ENCODE assay signal across 13 cellular contexts in the genomic region with DNA sequence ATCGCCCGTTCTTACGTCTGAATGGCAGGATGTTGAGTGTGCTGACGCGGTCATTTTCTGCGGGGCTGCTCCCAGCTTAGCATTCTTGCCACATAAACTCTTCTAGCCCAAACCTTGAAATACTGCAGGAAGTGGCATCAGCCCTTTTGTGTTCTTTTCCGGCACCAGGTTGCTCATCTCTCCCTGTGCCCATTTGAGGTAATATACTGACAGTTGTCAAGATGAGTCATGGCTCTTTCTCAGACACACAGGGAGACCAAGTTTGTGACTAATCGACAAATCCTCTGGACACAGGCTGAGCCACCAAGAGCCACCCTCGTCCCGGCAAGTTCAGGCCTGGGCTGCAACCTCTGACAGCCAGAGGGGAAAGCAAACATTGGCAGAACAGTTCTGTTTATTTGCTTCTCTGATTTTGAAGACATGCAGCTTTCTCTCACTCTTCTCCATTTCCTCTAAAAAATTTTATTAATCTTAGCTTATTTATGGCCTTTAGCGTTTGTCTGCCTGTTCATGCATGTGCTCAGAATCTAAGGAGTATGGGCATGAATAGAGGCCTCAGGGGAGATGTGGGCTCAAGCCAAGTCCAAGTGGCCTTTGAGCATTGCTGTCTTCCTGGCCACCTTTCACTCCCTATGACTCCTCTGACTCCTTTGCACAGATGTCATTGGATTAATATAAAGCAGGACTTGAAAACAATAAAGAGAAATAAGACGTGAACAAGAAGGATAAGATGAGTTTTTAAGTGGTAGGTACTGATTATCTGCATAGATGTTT.
DNase-seq lines count a peak whose midpoint lies in the region; ATAC-seq and TF ChIP-seq lines count a peak whose summit lies in the region.
"Had no signal": no experiment of that assay in that cellular context is flagged by ENCODE, and none has a peak within 500 bp of the region (broad histone marks: within the 10 kb centered on the region; RNA-seq: fewer than 3 reads in every experiment).

No MANE protein-coding gene starts in this region.

- TF ChIP-seq POLR2A in right lobe of liver (IDR thresholded peaks at IDR 0.05) (no peak), gastroesophageal sphincter (IDR thresholded peaks at IDR 0.05) (no peak)

- CTCF ChIA-PET in A673 (lab: Charles Lee): no interaction called here
- CTCF ChIA-PET in naive thymus-derived CD4-positive, alpha-beta T cell (lab: Charles Lee): no interaction called here

- H3K4me1 Mint-ChIP-seq in naive thymus-derived CD4-positive, alpha-beta T cell: no peaks in the 10 kb centered on the region
- H3K4me1 Mint-ChIP-seq: naive B cell had no signal

- POLR2A ChIA-PET in A673 (lab: Charles Lee; ENCODE audit: low non-redundant PET): interaction anchor here (0.5 kb wide), 1 partner anchor 327 kb away, joined by 3 read pairs; no protein-coding TSS in a partner anchor
- POLR2A ChIA-PET in naive thymus-derived CD4-positive, alpha-beta T cell (lab: Charles Lee): no interaction called here

- H3K27me3 ChIP-seq in A673 (replicated peaks; ENCODE audit: insufficient read depth, low read depth, low read length, poor library complexity) (no peaks in the 10 kb centered on the region), brain microvascular endothelial cell (replicated peaks) (no peaks in the 10 kb centered on the region), right lobe of liver (peaks cover 0 to 5% of the 10 kb centered on the region in 2 donors), gastroesophageal sphincter (no peaks in the 10 kb centered on the region)
- no peaks in the 10 kb centered on the region for H3K27me3 ChIP-seq in naive thymus-derived CD4-positive, alpha-beta T cell (ENCODE audit: control insufficient read depth in 2 of 2, insufficient read depth in 2 of 2, low read length in 2 of 2)
- H3K27me3 ChIP-seq: BE2C had no signal

- no peaks in the 10 kb centered on the region for H3K4me1 ChIP-seq in A673 (ENCODE audit: insufficient read depth, low read length, poor library complexity, severe bottlenecking)
- H3K4me1 ChIP-seq in right lobe of liver: no peaks in the 10 kb centered on the region
- no peaks in the 10 kb centered on the region for H3K4me1 ChIP-seq in gastroesophageal sphincter
- no peaks in the 10 kb centered on the region for H3K4me1 ChIP-seq in naive thymus-derived CD4-positive, alpha-beta T cell (ENCODE audit: control insufficient read depth in 2 of 2, insufficient read depth in 2 of 2, low read length in 2 of 2)
- H3K4me1 ChIP-seq: BE2C had no signal

- H3K27ac Mint-ChIP-seq in naive thymus-derived CD4-positive, alpha-beta T cell: no peak overlapping the region
- H3K27ac Mint-ChIP-seq: dendritic cell treated with granulocyte-macrophage colony-stimulating factor and Interleukin-4, amounts not matched to agents 40 ng/mL and 50 ng/mL, for 4 days; naive B cell had no signal

- no peak for TF ChIP-seq EP300 in gastroesophageal sphincter (IDR thresholded peaks at IDR 0.05)

- DNase-seq in A673 (ENCODE audit: low spot score) (peak; percentile 74), LNCaP clone FGC (ENCODE audit: low read depth) (peak; percentile 58), brain microvascular endothelial cell (peak; percentile 80), right lobe of liver (peak in 1 of 3 donors; percentile 27), NCI-H526 (lab: John Stamatoyannopoulos, UW) (no peak), NCI-H2227 treated with DMSO at 0.1 percent for 48 hours (lab: John Stamatoyannopoulos, UW) (no peak)
- no peak for DNase-seq in naive thymus-derived CD4-positive, alpha-beta T cell
- DNase-seq: activated CD4-positive, alpha-beta T cell treated with anti-CD3 and anti-CD28 coated beads, Interleukin-2, amount 50 U/mL, for 48 hours; BE2C; naive B cell; NCI-H2171 had no signal

- H3K27ac ChIP-seq in A673 (ENCODE audit: low read depth, low read length, poor library complexity, severe bottlenecking): no peak overlapping the region
- H3K27ac ChIP-seq in brain microvascular endothelial cell: peak overlapping the region; percentile 60
- H3K27ac ChIP-seq in right lobe of liver: no peak overlapping the region
- H3K27ac ChIP-seq in gastroesophageal sphincter: no peak overlapping the region
- H3K27ac ChIP-seq in naive thymus-derived CD4-positive, alpha-beta T cell (ENCODE audit: low read depth, low read length): no peak overlapping the region

- ATAC-seq in right lobe of liver (peak in 3 of 4 donors; percentile 21 to 76 (median 35)), gastroesophageal sphincter (no peak)
- no peak for ATAC-seq in naive thymus-derived CD4-positive, alpha-beta T cell

- BruUV-seq in A673 (replicated peaks; lab: Mats Ljungman, UMichigan): no TSS peak

- peaks cover 0 to 3% (median 0%) of the 10 kb centered on the region in 5 donors for H3K27me3 Mint-ChIP-seq in naive thymus-derived CD4-positive, alpha-beta T cell
- H3K27me3 Mint-ChIP-seq: naive B cell had no signal

- no peaks in the 10 kb centered on the region for H3K36me3 Mint-ChIP-seq in naive thymus-derived CD4-positive, alpha-beta T cell
- H3K36me3 Mint-ChIP-seq: naive B cell had no signal

- intact Hi-C loops in A673 (cut with micrococcal nuclease; ENCODE audit: unreplicated experiment) (loop anchor here (5.0 to 10.0 kb wide), 2 partner anchors 273 to 330 kb away; a partner anchor contains a TSS), right lobe of liver (cut with DNase I) (no loop called here)
- intact Hi-C loops in naive thymus-derived CD4-positive, alpha-beta T cell (cut with micrococcal nuclease): no loop called here

- H3K4me3 ChIP-seq in A673 (ENCODE audit: low read depth, low read length, poor library complexity, severe bottlenecking): no peak overlapping the region
- no peak overlapping the region for H3K4me3 ChIP-seq in LNCaP clone FGC (ENCODE audit: low read depth, low read length)
- H3K4me3 ChIP-seq in brain microvascular endothelial cell (ENCODE audit: low read depth, low read length): no peak overlapping the region
- H3K4me3 ChIP-seq in right lobe of liver: no peak overlapping the region
- no peak overlapping the region for H3K4me3 ChIP-seq in gastroesophageal sphincter
- no peak overlapping the region for H3K4me3 ChIP-seq in naive thymus-derived CD4-positive, alpha-beta T cell (ENCODE audit: low read length)

- 53% methylated on average over 12 of the region's 12 CpGs for WGBS in right lobe of liver (ENCODE audit: insufficient coverage, low coverage, low lambda C conversion rate, missing lambda C conversion rate)
- 61 to 66% methylated on average over 11 to 12 of the region's 12 CpGs for WGBS in gastroesophageal sphincter (ENCODE audit: low coverage in 1 of 2), 2 donors

- H3K9me3 ChIP-seq in A673 (ENCODE audit: low read depth, low read length, poor library complexity, severe bottlenecking): no peaks in the 10 kb centered on the region
- H3K9me3 ChIP-seq in right lobe of liver: no peaks in the 10 kb centered on the region
- peaks cover 0 to 11% (median 0%) of the 10 kb centered on the region in 3 donors for H3K9me3 ChIP-seq in gastroesophageal sphincter
- H3K9me3 ChIP-seq in naive thymus-derived CD4-positive, alpha-beta T cell (ENCODE audit: control insufficient read depth in 2 of 3, low read length in 3 of 3): no peaks in the 10 kb centered on the region
- H3K9me3 ChIP-seq: BE2C had no signal

- in situ Hi-C loops in brain microvascular endothelial cell (cut with HindIII; ENCODE audit: low pct_ligation_motif_present, low sequenced_read_pairs): no loop called here

- no peaks in the 10 kb centered on the region for H3K36me3 ChIP-seq in A673 (ENCODE audit: insufficient read depth, low read length, poor library complexity, severe bottlenecking)
- H3K36me3 ChIP-seq in brain microvascular endothelial cell (replicated peaks): no peaks in the 10 kb centered on the region
- no peaks in the 10 kb centered on the region for H3K36me3 ChIP-seq in right lobe of liver
- no peaks in the 10 kb centered on the region for H3K36me3 ChIP-seq in gastroesophageal sphincter
- no peaks in the 10 kb centered on the region for H3K36me3 ChIP-seq in naive thymus-derived CD4-positive, alpha-beta T cell (ENCODE audit: control insufficient read depth in 2 of 3, insufficient read depth in 3 of 3, low read length in 3 of 3)
- H3K36me3 ChIP-seq: BE2C had no signal

- H3K4me3 Mint-ChIP-seq in naive thymus-derived CD4-positive, alpha-beta T cell: no peak overlapping the region
- H3K4me3 Mint-ChIP-seq: dendritic cell treated with granulocyte-macrophage colony-stimulating factor and Interleukin-4, amounts not matched to agents 40 ng/mL and 50 ng/mL, for 4 days; naive B cell had no signal

- TF ChIP-seq CTCF in A673 (conservative IDR thresholded peaks at IDR 0.05; ENCODE audit: low read depth, low read length) (no peak), LNCaP clone FGC (IDR thresholded peaks at IDR 0.05; ENCODE audit: control insufficient read depth, extremely low read depth, insufficient read depth) (no peak), brain microvascular endothelial cell (IDR thresholded peaks at IDR 0.05; ENCODE audit: low read depth, low read length, missing control alignments) (no peak), right lobe of liver (IDR thresholded peaks at IDR 0.05) (no peak), gastroesophageal sphincter (IDR thresholded peaks at IDR 0.05) (no peak)

- H3K9me3 Mint-ChIP-seq in naive thymus-derived CD4-positive, alpha-beta T cell: peaks cover 0 to 14% (median 4%) of the 10 kb centered on the region in 11 donors

Comparison
In these comparisons a context has a peak if more than half of its experiments do, and no peak if none do; other contexts are left out.
1. DNase-seq: peak in A673 (single experiment), LNCaP clone FGC (single experiment) and brain microvascular endothelial cell (single experiment); none in NCI-H526 (0 of 2), NCI-H2227 treated with DMSO at 0.1 percent for 48 hours (single experiment) and naive thymus-derived CD4-positive, alpha-beta T cell (0 of 9).
2. ATAC-seq: peak in right lobe of liver (3 of 4); none in gastroesophageal sphincter (single experiment) and naive thymus-derived CD4-positive, alpha-beta T cell (single experiment).